Comparison of ENCODE assay signal across 8 cellular contexts in genomic region chr15:47384316-47384715, GRCh38.
A peak's percentile ranks its signal among the peaks of the same experiment; 100 is the strongest.
DNase-seq lines count a peak whose midpoint lies in the region; ATAC-seq and TF ChIP-seq lines count a peak whose summit lies in the region.

No MANE protein-coding gene starts in this region.

- no peaks in the 10 kb centered on the region for H3K79me1 ChIP-seq in trophoblast cell (ENCODE audit: low read length)

- H3K36me3 ChIP-seq in trophoblast cell (ENCODE audit: control insufficient read depth in 1 of 2, insufficient read depth in 2 of 2, low read length in 2 of 2) = no peaks in the 10 kb centered on the region

- no peak overlapping the region for H3K18ac ChIP-seq in trophoblast cell (ENCODE audit: low read length)

- H4K8ac ChIP-seq in trophoblast cell (ENCODE audit: low read depth, low read length) = no peak overlapping the region

- no peak overlapping the region for H4K91ac ChIP-seq in trophoblast cell (ENCODE audit: low read depth, low read length)

- H3K4me2 ChIP-seq in trophoblast cell (ENCODE audit: low read length) = no peak overlapping the region

- no peak overlapping the region for H3K23ac ChIP-seq in trophoblast cell (ENCODE audit: low read length)

- H3K27ac ChIP-seq in RWPE1 (peak overlapping the region; percentile 55), trophoblast cell (ENCODE audit: low read depth, low read length) (no peak overlapping the region)

- no peaks in the 10 kb centered on the region for H3K4me1 ChIP-seq in trophoblast cell (ENCODE audit: control insufficient read depth in 1 of 2, insufficient read depth in 2 of 2, low read length in 2 of 2)

- CTCF ChIA-PET in RWPE1 (lab: Yijun Ruan, JAX) = interaction anchor here (0.6 to 1.3 kb wide), 3 partner anchors 10 to 55 kb away, joined by 3 read pairs; no protein-coding TSS in a partner anchor

- H3K79me2 ChIP-seq in trophoblast cell (ENCODE audit: control insufficient read depth, insufficient read depth, low read length, poor library complexity) = no peaks in the 10 kb centered on the region

- H3K9ac ChIP-seq in trophoblast cell (ENCODE audit: low read length) = no peak overlapping the region

- H2BK5ac ChIP-seq in trophoblast cell (ENCODE audit: low read depth, low read length, poor library complexity) = no peak overlapping the region

- WGBS in trophoblast cell (ENCODE audit: extremely low coverage, insufficient coverage, insufficient read length) = no CpG with 5 or more reads among the region's 3 CpGs

- no peak overlapping the region for H2AK5ac ChIP-seq in trophoblast cell (ENCODE audit: low read length)

- no peak overlapping the region for H3K4ac ChIP-seq in trophoblast cell (ENCODE audit: low read depth, low read length)

- H3K14ac ChIP-seq in trophoblast cell (ENCODE audit: low read length) = no peak overlapping the region

- H3K4me3 ChIP-seq in fibroblast of pulmonary artery (replicated peaks; ENCODE audit: low read depth, low read length) (no peak overlapping the region), trophoblast cell (ENCODE audit: low read depth, low read length) (no peak overlapping the region)

- TF ChIP-seq CTCF in RWPE1 (conservative IDR thresholded peaks at IDR 0.05; ENCODE audit: low read depth) (no peak), fibroblast of pulmonary artery (IDR thresholded peaks at IDR 0.05; ENCODE audit: low read length, missing control alignments) (no peak)

- no peak overlapping the region for H4K12ac ChIP-seq in trophoblast cell (ENCODE audit: low read depth, low read length)

- no peak overlapping the region for H2BK120ac ChIP-seq in trophoblast cell (ENCODE audit: insufficient read depth, low read length, poor library complexity)

- DNase-seq in GM03348 (ENCODE audit: low spot score) (peak; percentile 62), RWPE1 (ENCODE audit: low spot score) (peak; percentile 77), fibroblast of pulmonary artery (ENCODE audit: low read depth) (peak; percentile 96), trophoblast cell (peak; percentile 77 to 83), NAMALWA (ENCODE audit: low spot score) (no peak)
- DNase-seq in stimulated activated CD4-positive, alpha-beta T cell treated with anti-CD3 and anti-CD28 coated beads, Interleukin-2, amount 100 ng/mL, for 24 hours = no peak

- H2BK12ac ChIP-seq in trophoblast cell (ENCODE audit: low read length) = no peak overlapping the region

- POLR2A ChIA-PET in RWPE1 (lab: Yijun Ruan, JAX; ENCODE audit: low non-redundant PET) = no interaction called here

- H3K9me3 ChIP-seq in trophoblast cell (ENCODE audit: insufficient read depth, low read depth, low read length) = no peaks in the 10 kb centered on the region

- no peak overlapping the region for H2AFZ ChIP-seq in trophoblast cell (ENCODE audit: insufficient read depth, low read length, poor library complexity)

- ATAC-seq in GM19324 (IDR thresholded peaks at IDR 0.05; ENCODE audit: low FRiP score, unreplicated experiment) (no peak), GM21390 (IDR thresholded peaks at IDR 0.05; ENCODE audit: unreplicated experiment) (no peak)

- H3K27me3 ChIP-seq in trophoblast cell (ENCODE audit: insufficient read depth, low read length) = no peaks in the 10 kb centered on the region

Comparison
In these comparisons a context has a peak if more than half of its experiments do, and no peak if none do; other contexts are left out.
1. DNase-seq: peak in GM03348 (single experiment), RWPE1 (single experiment), fibroblast of pulmonary artery (single experiment) and trophoblast cell (2 of 2); none in NAMALWA (single experiment) and stimulated activated CD4-positive, alpha-beta T cell treated with anti-CD3 and anti-CD28 coated beads, Interleukin-2, amount 100 ng/mL, for 24 hours (0 of 2).